In the genomic region with DNA sequence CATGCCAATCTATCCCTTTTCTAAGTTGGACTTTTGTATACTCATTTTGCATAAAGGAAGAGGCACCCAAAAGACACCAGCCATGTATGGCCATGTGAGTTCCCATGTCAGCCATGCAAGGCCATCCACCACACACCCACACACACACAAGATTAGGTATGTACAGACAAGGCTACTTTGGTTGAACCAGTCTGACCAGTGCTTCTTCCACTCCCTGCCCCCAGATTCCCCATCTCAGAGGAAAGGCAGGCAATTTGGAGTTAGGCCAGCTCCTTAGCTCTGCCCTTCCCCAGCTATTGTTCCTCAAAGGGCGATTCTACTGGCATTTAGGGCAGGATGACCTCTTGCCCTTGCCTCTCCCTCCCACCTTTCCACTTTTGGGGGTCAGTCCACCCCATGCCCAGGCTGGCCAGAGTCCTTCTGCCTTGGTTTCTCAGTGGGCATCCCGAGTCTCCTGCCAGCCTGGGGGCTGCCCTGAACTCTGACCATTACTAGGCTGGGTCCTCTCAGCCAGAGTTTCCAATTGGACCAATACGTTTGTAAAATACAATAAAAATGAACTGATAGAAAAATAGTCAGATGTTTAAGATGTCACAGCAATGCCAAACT, we compare ENCODE assay signal across 22 cellular contexts.
A peak's percentile ranks its signal among the peaks of the same experiment; 100 is the strongest.
DNase-seq lines count a peak whose midpoint lies in the region; ATAC-seq and TF ChIP-seq lines count a peak whose summit lies in the region.
"Had no signal": no experiment of that assay in that cellular context is flagged by ENCODE, and none has a peak within 500 bp of the region (broad histone marks: within the 10 kb centered on the region; RNA-seq: fewer than 3 reads in every experiment).

No MANE protein-coding gene starts in this region.

- H3K36me3 ChIP-seq in esophagus squamous epithelium (no peaks in the 10 kb centered on the region), prostate gland (no peaks in the 10 kb centered on the region)
- H3K36me3 ChIP-seq: HAP-1, SJCRH30, WERI-Rb-1 had no signal

- TF ChIP-seq POLR2A in esophagus squamous epithelium (IDR thresholded peaks at IDR 0.05) (no peak), prostate gland (IDR thresholded peaks at IDR 0.05) (no peak)

- peak overlapping the region; percentile 75 to 89 (median 84) for H3K27ac ChIP-seq in esophagus squamous epithelium
- no peak overlapping the region for H3K27ac ChIP-seq in prostate gland
- H3K27ac ChIP-seq: HL-60, SJCRH30, WERI-Rb-1 had no signal

- H3K4me3 ChIP-seq in esophagus squamous epithelium (no peak overlapping the region), prostate gland (no peak overlapping the region)
- H3K4me3 ChIP-seq: HAP-1, SJCRH30 had no signal

- H3K4me1 ChIP-seq in esophagus squamous epithelium (peaks cover 17 to 66% (median 25%) of the 10 kb centered on the region in 3 donors), prostate gland (replicated peaks) (no peaks in the 10 kb centered on the region)
- H3K4me1 ChIP-seq: HAP-1, SJCRH30 had no signal

- WGBS in esophagus squamous epithelium, 2 donors: 41 to 43% methylated on average over 3 of the region's 3 CpGs
- 58% methylated on average over 3 of the region's 3 CpGs for WGBS in prostate gland

- DNase-seq in DMS53 treated with DMSO at 0.1 percent for 48 hours (lab: John Stamatoyannopoulos, UW; ENCODE audit: unreplicated experiment): peak; percentile 86
- DNase-seq in NCI-H2029 (lab: John Stamatoyannopoulos, UW): peak; percentile 35
- DNase-seq in esophagus squamous epithelium (lab: John Stamatoyannopoulos, UW): no peak
- DNase-seq in prostate gland (ENCODE audit: low spot score): peak; percentile 62
- no peak for DNase-seq in NCI-H2081 (lab: John Stamatoyannopoulos, UW)
- DNase-seq: activated CD8-positive, alpha-beta T cell treated with anti-CD3 and anti-CD28 coated beads for 36 hours; activated T-cell treated with anti-CD3 and anti-CD28 coated beads, Interleukin-2, amount 50 U/mL, for 4 hours; CD4-positive, alpha-beta memory T cell; cortex of kidney; foreskin melanocyte; midbrain; NCI-H2107; NCI-H748 treated with DMSO at 0.1 percent for 48 hours; SJCRH30; stimulated activated CD4-positive, alpha-beta T cell treated with anti-CD3 and anti-CD28 coated beads, Interleukin-12 subunit alpha, Interleukin-12 subunit beta, amount 100 ng/mL, for 4 hours; stimulated activated CD8-positive, alpha-beta memory T cell treated with anti-CD3 and anti-CD28 coated beads, Interleukin-4, amount 100 ng/mL, for 48 hours; WERI-Rb-1 had no signal

- intact Hi-C loops in esophagus squamous epithelium (cut with DNase I) (loop anchor here (10.0 kb wide), 1 partner anchor 73 kb away; no protein-coding TSS in a partner anchor), prostate gland (cut with DNase I) (no loop called here)

- ATAC-seq in HG03442 (IDR thresholded peaks at IDR 0.05; ENCODE audit: unreplicated experiment) (no peak), HG03469 (IDR thresholded peaks at IDR 0.05; ENCODE audit: unreplicated experiment) (no peak)
- ATAC-seq: activated CD8-positive, alpha-beta T cell treated with anti-CD3 and anti-CD28 coated beads for 36 hours; activated naive CD4-positive, alpha-beta T cell treated with anti-CD3 and anti-CD28 coated beads, Interleukin-2, amount 50 U/mL, for 72 hours; activated T-cell treated with anti-CD3 and anti-CD28 coated beads, Interleukin-2, amount 50 U/mL, for 4 hours had no signal

- no peak for TF ChIP-seq CTCF in esophagus squamous epithelium (IDR thresholded peaks at IDR 0.05)
- no peak for TF ChIP-seq CTCF in prostate gland (IDR thresholded peaks at IDR 0.05)

- no peaks in the 10 kb centered on the region for H3K27me3 ChIP-seq in esophagus squamous epithelium
- no peaks in the 10 kb centered on the region for H3K27me3 ChIP-seq in prostate gland (replicated peaks; ENCODE audit: insufficient read depth)
- H3K27me3 ChIP-seq: SJCRH30 had no signal

- no peaks in the 10 kb centered on the region for H3K9me3 ChIP-seq in esophagus squamous epithelium
- H3K9me3 ChIP-seq in prostate gland: no peaks in the 10 kb centered on the region
- H3K9me3 ChIP-seq: HAP-1, SJCRH30 had no signal

Comparison
In these comparisons a context has a peak if more than half of its experiments do, and no peak if none do; other contexts are left out.
1. DNase-seq: peak in DMS53 treated with DMSO at 0.1 percent for 48 hours (single experiment), NCI-H2029 (single experiment) and prostate gland (single experiment); none in esophagus squamous epithelium (single experiment) and NCI-H2081 (0 of 2).
2. H3K27ac ChIP-seq: peak in esophagus squamous epithelium (4 of 4); none in prostate gland (0 of 2).